Comparison of ENCODE assay signal across 26 cellular contexts in genomic region chr10:24929904-24930303, GRCh38. TPM values are rescaled to one million over a fixed set of nuclear protein-coding genes. Genes with fewer than 3 reads are reported as not detected.
DNase-seq lines count a peak whose midpoint lies in the region; ATAC-seq and TF ChIP-seq lines count a peak whose summit lies in the region.
"Had no signal": no experiment of that assay in that cellular context is flagged by ENCODE, and none has a peak within 500 bp of the region (broad histone marks: within the 10 kb centered on the region; RNA-seq: fewer than 3 reads in every experiment).

No MANE protein-coding gene starts in this region.

- H3K4me3 ChIP-seq in DOHH2 (ENCODE audit: low read length), result no peak overlapping the region
- H3K4me3 ChIP-seq: heart left ventricle, skin epidermis had no signal

- no peaks in the 10 kb centered on the region for H3K36me3 ChIP-seq in DOHH2 (ENCODE audit: control insufficient read depth, low read length)
- H3K36me3 ChIP-seq: heart left ventricle, WERI-Rb-1 had no signal

- peaks cover 20% of the 10 kb centered on the region for H3K4me1 Mint-ChIP-seq in brain
- H3K4me1 Mint-ChIP-seq: activated T-helper 17 cell treated with anti-CD3 and anti-CD28 coated beads, Interleukin-2, amount 50 U/mL, for 72 hours had no signal

- peaks cover 3% of the 10 kb centered on the region; the same call in 1 of the 2 replicates for H3K27me3 ChIP-seq in DOHH2 (ENCODE audit: control insufficient read depth, low read length)
- H3K27me3 ChIP-seq: heart left ventricle had no signal

- no peaks in the 10 kb centered on the region for H3K79me2 ChIP-seq in DOHH2 (ENCODE audit: control insufficient read depth, low read length)

- no peaks in the 10 kb centered on the region for H3K27me3 Mint-ChIP-seq in brain
- H3K27me3 Mint-ChIP-seq: activated naive CD4-positive, alpha-beta T cell treated with anti-CD3 and anti-CD28 coated beads, Interleukin-2, amount 50 U/mL, for 24 hours; activated T-helper 17 cell treated with anti-CD3 and anti-CD28 coated beads, Interleukin-2, amount 50 U/mL, for 72 hours had no signal

- H3K4me3 Mint-ChIP-seq in brain, result peak overlapping the region in 1 of 5 experiments; percentile 74
- H3K4me3 Mint-ChIP-seq: activated naive CD4-positive, alpha-beta T cell treated with anti-CD3 and anti-CD28 coated beads, Interleukin-2, amount 50 U/mL, for 24 hours; activated T-helper 17 cell treated with anti-CD3 and anti-CD28 coated beads, Interleukin-2, amount 50 U/mL, for 72 hours had no signal

- peaks cover 41% of the 10 kb centered on the region for H3K36me3 Mint-ChIP-seq in brain

- DNase-seq in retina (peak; percentile 15), HT-29 (ENCODE audit: low spot score) (no peak)
- no peak for DNase-seq in activated CD4-positive, CD25-positive, alpha-beta regulatory T cell (lab: John Stamatoyannopoulos, UW)
- DNase-seq in stimulated activated naive CD4-positive, alpha-beta T cell treated with Interleukin-2 at 50 U/mL for 16 hours (lab: John Stamatoyannopoulos, UW), result no peak
- DNase-seq: activated CD4-positive, alpha-beta T cell treated with anti-CD3 and anti-CD28 coated beads, Interleukin-2, amount 50 U/mL, for 4 hours; activated CD8-positive, alpha-beta memory T cell treated with anti-CD3 and anti-CD28 coated beads, Interleukin-2, amount 50 U/mL, for 4 hours; aorta; cerebellar nuclear complex; effector CD4-positive, alpha-beta T cell; erythroblast; foreskin fibroblast; HCEC 1CT; heart left ventricle; KG1; NCI-H446; NCI-H82; T-helper 9 cell; WERI-Rb-1 had no signal

- no peak overlapping the region for H3K27ac ChIP-seq in DOHH2 (ENCODE audit: low read depth, low read length)
- H3K27ac ChIP-seq: WERI-Rb-1 had no signal

- TF ChIP-seq CTCF in DOHH2 (IDR thresholded peaks at IDR 0.05; ENCODE audit: low read depth, low read length, poor library complexity, severe bottlenecking) (no peak), brain (conservative IDR thresholded peaks at IDR 0.05) (no peak)

- peak; percentile 7 for ATAC-seq in HG02759 (IDR thresholded peaks at IDR 0.05; ENCODE audit: unreplicated experiment)
- ATAC-seq: activated T-helper 17 cell treated with anti-CD3 and anti-CD28 coated beads, Interleukin-2, amount 50 U/mL, for 72 hours; SK-N-SH treated with all-trans-retinoic acid at 6 μM for 48 hours had no signal

- H3K27ac Mint-ChIP-seq in brain, result peak overlapping the region; percentile 13 to 96 (median 94)
- H3K27ac Mint-ChIP-seq: activated naive CD4-positive, alpha-beta T cell treated with anti-CD3 and anti-CD28 coated beads, Interleukin-2, amount 50 U/mL, for 24 hours; activated T-helper 17 cell treated with anti-CD3 and anti-CD28 coated beads, Interleukin-2, amount 50 U/mL, for 72 hours had no signal

- no peaks in the 10 kb centered on the region for H3K9me2 ChIP-seq in DOHH2 (replicated peaks; ENCODE audit: control insufficient read depth, low read length)

- peaks cover 12% of the 10 kb centered on the region for H3K4me1 ChIP-seq in DOHH2 (ENCODE audit: control insufficient read depth, low read length)

- no peaks in the 10 kb centered on the region for H3K9me3 ChIP-seq in DOHH2 (ENCODE audit: control insufficient read depth, insufficient read depth, low read length)

- peaks cover 2 to 19% (median 11%) of the 10 kb centered on the region in 5 experiments for H3K9me3 Mint-ChIP-seq in brain
- H3K9me3 Mint-ChIP-seq: activated naive CD4-positive, alpha-beta T cell treated with anti-CD3 and anti-CD28 coated beads, Interleukin-2, amount 50 U/mL, for 24 hours; activated T-helper 17 cell treated with anti-CD3 and anti-CD28 coated beads, Interleukin-2, amount 50 U/mL, for 72 hours had no signal

- peak overlapping the region; percentile 14 for H3K4me2 ChIP-seq in DOHH2 (ENCODE audit: low read length)

- H3F3A ChIP-seq in DOHH2 (ENCODE audit: control insufficient read depth, insufficient read depth), result no peaks in the 10 kb centered on the region

- no peaks in the 10 kb centered on the region for H4K20me1 ChIP-seq in DOHH2 (ENCODE audit: control insufficient read depth, insufficient read depth, low read depth, low read length)

RNA-seq across cellular contexts. Expression of gene PRTFDC1, which starts 22.5 kb away (rescaled TPM):
- polyA plus RNA-seq in brain (ENCODE audit: insufficient read depth, low read depth, low replicate concordance), result 30.7 TPM
- total RNA-seq in HT-29 (2014; rRNA removed; shearing (Covaris generic)), result 11.4 and 19.7 TPM in 2 replicates
- total RNA-seq: HT1080 had no signal
